ENCODE assay signal across 9 cellular contexts in genomic region chr2:44016282-44016681, GRCh38. TPM values are rescaled to one million over a fixed set of nuclear protein-coding genes. Genes with fewer than 3 reads are reported as not detected.
DNase-seq lines count a peak whose midpoint lies in the region; ATAC-seq and TF ChIP-seq lines count a peak whose summit lies in the region.
"Had no signal": no experiment of that assay in that cellular context is flagged by ENCODE, and none has a peak within 500 bp of the region (broad histone marks: within the 10 kb centered on the region; RNA-seq: fewer than 3 reads in every experiment).

No MANE protein-coding gene starts in this region.

- no peaks in the 10 kb centered on the region for H3K36me3 ChIP-seq in vagina

- intact Hi-C loops in vagina (cut with DNase I): no loop called here

- no peak for ATAC-seq in HG03280 (IDR thresholded peaks at IDR 0.05; ENCODE audit: unreplicated experiment)
- ATAC-seq in GM18861 (IDR thresholded peaks at IDR 0.05; ENCODE audit: unreplicated experiment): no peak
- no peak for ATAC-seq in GM18505 (IDR thresholded peaks at IDR 0.05; ENCODE audit: unreplicated experiment)
- ATAC-seq: activated naive CD4-positive, alpha-beta T cell treated with anti-CD3 and anti-CD28 coated beads, Interleukin-2, amount 50 U/mL, for 72 hours had no signal

- no peak for TF ChIP-seq CTCF in GM12865 (IDR thresholded peaks at IDR 0.05; ENCODE audit: insufficient read depth, low read depth, low read length, missing control alignments)
- no peak for TF ChIP-seq CTCF in vagina (IDR thresholded peaks at IDR 0.05)

- no peak overlapping the region for H3K27ac ChIP-seq in vagina

- H3K9me3 ChIP-seq in vagina: no peaks in the 10 kb centered on the region

- TF ChIP-seq POLR2A in vagina (IDR thresholded peaks at IDR 0.05) (no peak), GM18505 (IDR thresholded peaks at IDR 0.05; ENCODE audit: borderline replicate concordance, extremely low read depth, insufficient read depth, insufficient read length) (no peak)

- H3K4me1 ChIP-seq in vagina: no peaks in the 10 kb centered on the region

- H3K4me3 ChIP-seq in GM12865 (ENCODE audit: low read depth, low read length) (no peak overlapping the region), vagina (no peak overlapping the region)

- H3K27me3 ChIP-seq in vagina: no peaks in the 10 kb centered on the region

- peak; percentile 51 for DNase-seq in GM12865 (ENCODE audit: low read depth)
- peak; percentile 71 for DNase-seq in RPMI8226
- DNase-seq in dermis blood vessel endothelial cell: peak; percentile 68
- DNase-seq in non-pigmented ciliary epithelial cell (ENCODE audit: low read depth): peak; percentile 5
- DNase-seq in vagina (ENCODE audit: extremely low spot score in 2 of 2): no peak

RNA-seq across cellular contexts. Expression of gene LRPPRC, which starts 20.5 kb away (rescaled TPM):
- total RNA-seq in dermis blood vessel endothelial cell (58.0 and 108 TPM in 2 replicates), vagina (35.4 TPM)

Comparison
In these comparisons a context has a peak if more than half of its experiments do, and no peak if none do; other contexts are left out.
1. DNase-seq: peak in GM12865 (single experiment), RPMI8226 (single experiment), dermis blood vessel endothelial cell (single experiment) and non-pigmented ciliary epithelial cell (single experiment); none in vagina (0 of 2).